Comparison of ENCODE assay signal across 9 cellular contexts in the genomic region with DNA sequence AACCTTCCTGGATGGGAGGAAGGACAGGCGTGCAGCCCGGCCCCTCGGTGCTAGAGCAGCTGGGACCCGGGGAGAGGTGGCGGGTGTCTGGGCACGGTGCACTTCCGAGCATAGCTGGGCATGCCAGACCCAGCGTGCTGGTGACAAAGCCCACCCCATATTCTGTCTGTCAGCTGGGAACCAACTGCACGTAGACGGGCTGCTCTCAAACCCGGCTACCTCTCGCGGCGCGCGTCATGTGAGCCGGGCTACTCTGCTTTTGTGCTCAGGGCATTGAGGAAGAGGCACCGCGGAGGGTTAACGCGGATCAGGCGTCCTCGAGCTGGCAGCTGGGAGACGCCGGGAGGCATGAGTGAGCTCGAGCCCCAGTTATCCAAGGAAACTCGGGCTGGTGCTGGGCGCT.
DNase-seq lines count a peak whose midpoint lies in the region; ATAC-seq, FAIRE-seq and TF ChIP-seq lines count a peak whose summit lies in the region.
"Had no signal": no experiment of that assay in that cellular context is flagged by ENCODE, and none has a peak within 500 bp of the region (broad histone marks: within the 10 kb centered on the region; RNA-seq: fewer than 3 reads in every experiment).

No MANE protein-coding gene starts in this region.

- DNase-seq in Right ventricle myocardium inferior (ENCODE audit: missing footprints) (peak; percentile 45), right atrium auricular region (ENCODE audit: low spot score) (no peak), left colon (peak; percentile 14 to 34), urothelium cell line (ENCODE audit: low spot score) (peak; percentile 73), D721Med (ENCODE audit: insufficient read length, low spot score) (no peak)
- no peak for DNase-seq in activated T-helper 1 cell treated with anti-CD3 and anti-CD28 coated beads, Interleukin-12 subunit alpha, Interleukin-12 subunit beta, Interleukin-2, Interleukin-4 antibody, amounts not matched to agents 30 ng/mL and 10 ng/mL and 1 ng/mL, durations not matched to agents 14 hours and 24 hours and 36 hours (ENCODE audit: low spot score)
- DNase-seq: stimulated activated naive CD8-positive, alpha-beta T cell treated with anti-CD3 and anti-CD28 coated beads, Interleukin-15, amount 100 ng/mL, for 72 hours had no signal

- no peaks in the 10 kb centered on the region for H3K36me3 ChIP-seq in right atrium auricular region

- intact Hi-C loops in Right ventricle myocardium inferior (cut with DNase I) (no loop called here), left colon (cut with DNase I, micrococcal nuclease) (no loop called here)
- intact Hi-C loops in activated T-helper 1 cell treated with anti-CD3 and anti-CD28 coated beads, Interleukin-12 subunit alpha, Interleukin-12 subunit beta, Interleukin-2, Interleukin-4 antibody, amounts not matched to agents 30 ng/mL and 10 ng/mL and 1 ng/mL, durations not matched to agents 14 hours and 24 hours and 36 hours (cut with micrococcal nuclease), result no loop called here

- H3K27me3 ChIP-seq in right atrium auricular region, result no peaks in the 10 kb centered on the region

- peaks cover 5% of the 10 kb centered on the region for H3K27me3 Mint-ChIP-seq in brain
- peaks cover 29% of the 10 kb centered on the region for H3K27me3 Mint-ChIP-seq in activated T-helper 1 cell treated with anti-CD3 and anti-CD28 coated beads, Interleukin-12 subunit alpha, Interleukin-12 subunit beta, Interleukin-2, Interleukin-4 antibody, amounts not matched to agents 30 ng/mL and 10 ng/mL and 1 ng/mL, durations not matched to agents 14 hours and 24 hours and 36 hours (ENCODE audit: insufficient read depth)

- H3K36me3 Mint-ChIP-seq in brain, result no peaks in the 10 kb centered on the region
- H3K36me3 Mint-ChIP-seq in activated T-helper 1 cell treated with anti-CD3 and anti-CD28 coated beads, Interleukin-12 subunit alpha, Interleukin-12 subunit beta, Interleukin-2, Interleukin-4 antibody, amounts not matched to agents 30 ng/mL and 10 ng/mL and 1 ng/mL, durations not matched to agents 14 hours and 24 hours and 36 hours (ENCODE audit: low read depth), result no peaks in the 10 kb centered on the region

- no peaks in the 10 kb centered on the region for H3K9me3 ChIP-seq in right atrium auricular region

- H3K4me1 Mint-ChIP-seq in brain, result peaks cover 70% of the 10 kb centered on the region
- no peaks in the 10 kb centered on the region for H3K4me1 Mint-ChIP-seq in activated T-helper 1 cell treated with anti-CD3 and anti-CD28 coated beads, Interleukin-12 subunit alpha, Interleukin-12 subunit beta, Interleukin-2, Interleukin-4 antibody, amounts not matched to agents 30 ng/mL and 10 ng/mL and 1 ng/mL, durations not matched to agents 14 hours and 24 hours and 36 hours (ENCODE audit: low read depth)

- no peak for TF ChIP-seq CTCF in right atrium auricular region (IDR thresholded peaks at IDR 0.05)
- no peak for TF ChIP-seq CTCF in brain (conservative IDR thresholded peaks at IDR 0.05)
- no peak for TF ChIP-seq CTCF in D721Med (IDR thresholded peaks at IDR 0.05; ENCODE audit: insufficient read depth, missing control alignments)

- FAIRE-seq in urothelium cell line (lab: Jason Lieb, UNC), result peak; percentile 80
- FAIRE-seq in D721Med (lab: Jason Lieb, UNC), result no peak

- peaks cover 0 to 8% of the 10 kb centered on the region in 2 donors for H3K4me1 ChIP-seq in right atrium auricular region

- no peak overlapping the region for H3K27ac ChIP-seq in right atrium auricular region

- peak overlapping the region; percentile 83 to 96 (median 94) for H3K27ac Mint-ChIP-seq in brain
- no peak overlapping the region for H3K27ac Mint-ChIP-seq in activated T-helper 1 cell treated with anti-CD3 and anti-CD28 coated beads, Interleukin-12 subunit alpha, Interleukin-12 subunit beta, Interleukin-2, Interleukin-4 antibody, amounts not matched to agents 30 ng/mL and 10 ng/mL and 1 ng/mL, durations not matched to agents 14 hours and 24 hours and 36 hours
- H3K27ac Mint-ChIP-seq: stimulated activated naive CD8-positive, alpha-beta T cell treated with anti-CD3 and anti-CD28 coated beads, Interleukin-15, amount 100 ng/mL, for 72 hours had no signal

- H3K4me3 Mint-ChIP-seq in brain, result peak overlapping the region; percentile 70 to 90 (median 80)
- H3K4me3 Mint-ChIP-seq in activated T-helper 1 cell treated with anti-CD3 and anti-CD28 coated beads, Interleukin-12 subunit alpha, Interleukin-12 subunit beta, Interleukin-2, Interleukin-4 antibody, amounts not matched to agents 30 ng/mL and 10 ng/mL and 1 ng/mL, durations not matched to agents 14 hours and 24 hours and 36 hours, result no peak overlapping the region
- H3K4me3 Mint-ChIP-seq: stimulated activated naive CD8-positive, alpha-beta T cell treated with anti-CD3 and anti-CD28 coated beads, Interleukin-15, amount 100 ng/mL, for 72 hours had no signal

- ATAC-seq in Right ventricle myocardium inferior, result peak; percentile 29
- no peak for ATAC-seq in left colon
- no peak for ATAC-seq in GM19324 (IDR thresholded peaks at IDR 0.05; ENCODE audit: low FRiP score, unreplicated experiment)
- ATAC-seq: stimulated activated naive CD8-positive, alpha-beta T cell treated with anti-CD3 and anti-CD28 coated beads, Interleukin-15, amount 100 ng/mL, for 72 hours had no signal

- H3K4me3 ChIP-seq in right atrium auricular region, result peak overlapping the region in 1 of 2 donors; percentile 25

- peaks cover 0 to 3% (median 0%) of the 10 kb centered on the region in 5 experiments for H3K9me3 Mint-ChIP-seq in brain
- no peaks in the 10 kb centered on the region for H3K9me3 Mint-ChIP-seq in activated T-helper 1 cell treated with anti-CD3 and anti-CD28 coated beads, Interleukin-12 subunit alpha, Interleukin-12 subunit beta, Interleukin-2, Interleukin-4 antibody, amounts not matched to agents 30 ng/mL and 10 ng/mL and 1 ng/mL, durations not matched to agents 14 hours and 24 hours and 36 hours
- H3K9me3 Mint-ChIP-seq: stimulated activated naive CD8-positive, alpha-beta T cell treated with anti-CD3 and anti-CD28 coated beads, Interleukin-15, amount 100 ng/mL, for 72 hours had no signal

Comparison
In these comparisons a context has a peak if more than half of its experiments do, and no peak if none do; other contexts are left out.
1. DNase-seq: peak in Right ventricle myocardium inferior (single experiment), left colon (2 of 2) and urothelium cell line (single experiment); none in right atrium auricular region (single experiment), activated T-helper 1 cell treated with anti-CD3 and anti-CD28 coated beads, Interleukin-12 subunit alpha, Interleukin-12 subunit beta, Interleukin-2, Interleukin-4 antibody, amounts not matched to agents 30 ng/mL and 10 ng/mL and 1 ng/mL, durations not matched to agents 14 hours and 24 hours and 36 hours (single experiment) and D721Med (single experiment).